In genomic region chr1:184208622-184209021, GRCh38 we compare ENCODE assay signal across 35 cellular contexts.
DNase-seq lines count a peak whose midpoint lies in the region; ATAC-seq and TF ChIP-seq lines count a peak whose summit lies in the region.
"Had no signal": no experiment of that assay in that cellular context is flagged by ENCODE, and none has a peak within 500 bp of the region (broad histone marks: within the 10 kb centered on the region; RNA-seq: fewer than 3 reads in every experiment).

No MANE protein-coding gene starts in this region.

- no peak for ATAC-seq in GM21528 (IDR thresholded peaks at IDR 0.05; ENCODE audit: low FRiP score, unreplicated experiment)
- ATAC-seq: A549; CD8-positive, alpha-beta T cell had no signal

- H3K9me3 Mint-ChIP-seq in glutamatergic neuron (ENCODE audit: unreplicated experiment) (peaks cover 2% of the 10 kb centered on the region), neural progenitor cell (no peaks in the 10 kb centered on the region)
- H3K9me3 Mint-ChIP-seq: CD4-positive, alpha-beta memory T cell; CD4-positive, alpha-beta T cell; CD8-positive, alpha-beta memory T cell; CD8-positive, alpha-beta T cell had no signal

- no peaks in the 10 kb centered on the region for H3K79me2 ChIP-seq in KMS-11 (ENCODE audit: insufficient read depth, low read depth)
- H3K79me2 ChIP-seq in neural progenitor cell (ENCODE audit: low read depth) = no peaks in the 10 kb centered on the region

- peaks cover 2% of the 10 kb centered on the region for H3K27me3 Mint-ChIP-seq in glutamatergic neuron (ENCODE audit: unreplicated experiment)
- H3K27me3 Mint-ChIP-seq in neural progenitor cell (ENCODE audit: insufficient read depth, low read depth) = peaks cover 3% of the 10 kb centered on the region
- H3K27me3 Mint-ChIP-seq: CD4-positive, alpha-beta T cell had no signal

- no peaks in the 10 kb centered on the region for H3K36me3 ChIP-seq in KMS-11 (ENCODE audit: insufficient read depth)
- H3K36me3 ChIP-seq in neural progenitor cell = no peaks in the 10 kb centered on the region
- H3K36me3 ChIP-seq in spleen = no peaks in the 10 kb centered on the region
- H3K36me3 ChIP-seq: BE2C; BLaER1; BLaER1 treated with 17β-estradiol and CSF1 and Interleukin-3, amounts not matched to agents 10 nM and 100 nM had no signal

- H3K36me3 Mint-ChIP-seq in glutamatergic neuron (ENCODE audit: unreplicated experiment) (no peaks in the 10 kb centered on the region), neural progenitor cell (no peaks in the 10 kb centered on the region)
- H3K36me3 Mint-ChIP-seq: CD14-positive monocyte; CD4-positive, alpha-beta memory T cell; CD4-positive, CD25-positive, alpha-beta regulatory T cell; CD8-positive, alpha-beta memory T cell; CD8-positive, alpha-beta T cell had no signal

- H3K4me1 ChIP-seq in KMS-11 (ENCODE audit: low read depth, poor library complexity, severe bottlenecking) (peaks cover 57% of the 10 kb centered on the region), neural progenitor cell (peaks cover 4% of the 10 kb centered on the region), spleen (peaks cover 0 to 9% (median 0%) of the 10 kb centered on the region in 6 donors)
- H3K4me1 ChIP-seq: A549 had no signal

- WGBS in spleen, 5 donors = 77 to 94% (median 84%) methylated on average over 2 of the region's 2 CpGs

- H4K20me1 ChIP-seq in KMS-11 (ENCODE audit: insufficient read depth) = no peaks in the 10 kb centered on the region
- H4K20me1 ChIP-seq in neural progenitor cell (ENCODE audit: low read depth) = no peaks in the 10 kb centered on the region
- H4K20me1 ChIP-seq: BLaER1; BLaER1 treated with 17β-estradiol and CSF1 and Interleukin-3, amounts not matched to agents 10 nM and 100 nM had no signal

- no peaks in the 10 kb centered on the region for H3K9me3 ChIP-seq in neural progenitor cell (ENCODE audit: low read depth)
- H3K9me3 ChIP-seq in spleen = no peaks in the 10 kb centered on the region
- H3K9me3 ChIP-seq: A549; BE2C; BLaER1; BLaER1 treated with 17β-estradiol and CSF1 and Interleukin-3, amounts not matched to agents 10 nM and 100 nM; Caco-2 had no signal

- H3K27me3 ChIP-seq in KMS-11 (ENCODE audit: insufficient read depth, low read depth) = no peaks in the 10 kb centered on the region
- H3K27me3 ChIP-seq in neural progenitor cell = no peaks in the 10 kb centered on the region
- no peaks in the 10 kb centered on the region for H3K27me3 ChIP-seq in spleen (replicated peaks in 1 of 7)
- H3K27me3 ChIP-seq: BE2C; BLaER1; BLaER1 treated with 17β-estradiol and CSF1 and Interleukin-3, amounts not matched to agents 10 nM and 100 nM had no signal

- no peak for TF ChIP-seq CTCF in KMS-11 (conservative IDR thresholded peaks at IDR 0.05; ENCODE audit: low read depth, low read length)
- no peak for TF ChIP-seq CTCF in glutamatergic neuron (IDR thresholded peaks at IDR 0.05; ENCODE audit: partially characterized antibody, unreplicated experiment)
- TF ChIP-seq CTCF in neural progenitor cell (IDR thresholded peaks at IDR 0.05) = no peak
- TF ChIP-seq CTCF in spleen (IDR thresholded peaks at IDR 0.05 in 8 of 11, conservative IDR thresholded peaks at IDR 0.05 in 3 of 11) = no peak

- peak overlapping the region; percentile 13 for H3K4me3 Mint-ChIP-seq in glutamatergic neuron (ENCODE audit: unreplicated experiment)
- no peak overlapping the region for H3K4me3 Mint-ChIP-seq in neural progenitor cell
- H3K4me3 Mint-ChIP-seq: B cell; CD14-positive monocyte; CD4-positive, alpha-beta memory T cell; CD4-positive, alpha-beta T cell; CD4-positive, CD25-positive, alpha-beta regulatory T cell; CD8-positive, alpha-beta memory T cell; CD8-positive, alpha-beta T cell had no signal

- H3K4me3 ChIP-seq in KMS-11 (IDR thresholded peaks at IDR 0.05; ENCODE audit: insufficient read depth, low read depth, low read length) = no peak overlapping the region
- H3K4me3 ChIP-seq in neural progenitor cell = no peak overlapping the region
- no peak overlapping the region for H3K4me3 ChIP-seq in spleen
- H3K4me3 ChIP-seq: A549; BLaER1; BLaER1 treated with 17β-estradiol and CSF1 and Interleukin-3, amounts not matched to agents 10 nM and 100 nM had no signal

- H3K27ac Mint-ChIP-seq in glutamatergic neuron (ENCODE audit: unreplicated experiment) (peak overlapping the region; percentile 72), neural progenitor cell (no peak overlapping the region)
- H3K27ac Mint-ChIP-seq: B cell; CD14-positive monocyte; CD4-positive, alpha-beta memory T cell; CD4-positive, alpha-beta T cell; CD4-positive, CD25-positive, alpha-beta regulatory T cell; CD8-positive, alpha-beta T cell had no signal

- peak; percentile 57 for DNase-seq in glutamatergic neuron
- no peak for DNase-seq in neural progenitor cell (ENCODE audit: low spot score)
- DNase-seq in retina = peak; percentile 55
- DNase-seq in spleen = no peak
- DNase-seq in activated CD4-positive, alpha-beta T cell treated with anti-CD3 and anti-CD28 coated beads for 4 hours = no peak
- DNase-seq in GM03348 (ENCODE audit: low spot score) = no peak
- DNase-seq: 8988T; ACHN; AML-193; BE2C; C1 segment of cervical spinal cord; Caco-2; Calu3; CD4-positive, alpha-beta memory T cell; CD4-positive, alpha-beta T cell; CD4-positive, CD25-positive, alpha-beta regulatory T cell; CD8-positive, alpha-beta memory T cell; CD8-positive, alpha-beta T cell; COR-L47; DMS 273 treated with DMSO at 0.1 percent for 48 hours; DMS153; DMS53; DMS79; DMS79 treated with DMSO at 0.1 percent for 48 hours; DND-41; EL had no signal

- peaks cover 4% of the 10 kb centered on the region for H3F3A ChIP-seq in neural progenitor cell (ENCODE audit: low read depth)

- TF ChIP-seq POLR2A in spleen (IDR thresholded peaks at IDR 0.05) = no peak

- no peak overlapping the region for H3K27ac ChIP-seq in KMS-11
- no peak overlapping the region for H3K27ac ChIP-seq in neural progenitor cell
- H3K27ac ChIP-seq in spleen = no peak overlapping the region
- H3K27ac ChIP-seq: 22Rv1; A549; BLaER1; BLaER1 treated with 17β-estradiol and CSF1 and Interleukin-3, amounts not matched to agents 10 nM and 100 nM; C4-2B had no signal

- no peak overlapping the region for H3K9ac ChIP-seq in KMS-11
- H3K9ac ChIP-seq in neural progenitor cell = no peak overlapping the region
- H3K9ac ChIP-seq: BLaER1; BLaER1 treated with 17β-estradiol and CSF1 and Interleukin-3, amounts not matched to agents 10 nM and 100 nM had no signal

- intact Hi-C loops in spleen (cut with DNase I; ENCODE audit: low total_unique reads) = no loop called here

- H3K4me2 ChIP-seq in KMS-11 (peak overlapping the region; percentile 52; the same call in 1 of the 2 replicates), neural progenitor cell (no peak overlapping the region)
- H3K4me2 ChIP-seq: A549; BLaER1; BLaER1 treated with 17β-estradiol and CSF1 and Interleukin-3, amounts not matched to agents 10 nM and 100 nM had no signal

- H3K4me1 Mint-ChIP-seq in glutamatergic neuron (ENCODE audit: low read depth, unreplicated experiment) (peaks cover 9% of the 10 kb centered on the region), neural progenitor cell (peaks cover 9% of the 10 kb centered on the region)
- H3K4me1 Mint-ChIP-seq: B cell; CD4-positive, alpha-beta memory T cell; CD4-positive, CD25-positive, alpha-beta regulatory T cell; CD8-positive, alpha-beta memory T cell had no signal

- no peak overlapping the region for H2AFZ ChIP-seq in KMS-11 (ENCODE audit: low read depth)
- H2AFZ ChIP-seq in neural progenitor cell (replicated peaks) = peak overlapping the region; percentile 31

Comparison
In these comparisons a context has a peak if more than half of its experiments do, and no peak if none do; other contexts are left out.
1. DNase-seq: peak in glutamatergic neuron (single experiment) and retina (single experiment); none in neural progenitor cell (single experiment), spleen (single experiment), activated CD4-positive, alpha-beta T cell treated with anti-CD3 and anti-CD28 coated beads for 4 hours (0 of 2) and GM03348 (single experiment).